Comparison of ENCODE assay signal across 8 cellular contexts in genomic region chr5:180816608-180817534, GRCh38. TPM values are rescaled to one million over a fixed set of nuclear protein-coding genes. Genes with fewer than 3 reads are reported as not detected.
DNase-seq lines count a peak whose midpoint lies in the region; ATAC-seq lines count a peak whose summit lies in the region.

No MANE protein-coding gene starts in this region.

- no peaks in the 10 kb centered on the region for H3K27me3 Mint-ChIP-seq in IgD-negative memory B cell

- H3K9me3 Mint-ChIP-seq in IgD-negative memory B cell = no peaks in the 10 kb centered on the region

- H3K36me3 ChIP-seq in mucosa of stomach (ENCODE audit: control insufficient read depth, insufficient read depth, low read length) = no peaks in the 10 kb centered on the region

- H3K4me3 Mint-ChIP-seq in IgD-negative memory B cell = peak overlapping the region in 2 of 4 donors; percentile 75 to 79

- H3K36me3 Mint-ChIP-seq in IgD-negative memory B cell = no peaks in the 10 kb centered on the region

- H3K27me3 ChIP-seq in mucosa of stomach (ENCODE audit: control insufficient read depth, insufficient read depth, low read length) = no peaks in the 10 kb centered on the region

- H3K27ac Mint-ChIP-seq in IgD-negative memory B cell = peak overlapping the region in 2 of 3 donors; percentile 56 to 84

- H3K4me1 ChIP-seq in mucosa of stomach (ENCODE audit: control insufficient read depth, insufficient read depth, low read length) = peaks cover 13% of the 10 kb centered on the region

- H3K4me1 Mint-ChIP-seq in IgD-negative memory B cell = peaks cover 33 to 35% (median 35%) of the 10 kb centered on the region in 3 donors

- DNase-seq in DMS79 (lab: John Stamatoyannopoulos, UW) (peak; percentile 79), astrocyte of the hippocampus (ENCODE audit: low read depth, low spot score) (peak; percentile 45), HT-29 (ENCODE audit: low spot score) (no peak)
- no peak for DNase-seq in stimulated activated CD4-positive, alpha-beta T cell treated with anti-CD3 and anti-CD28 coated beads, Interleukin-2, amount 100 ng/mL, for 48 hours

- ATAC-seq in GM18517 (IDR thresholded peaks at IDR 0.05; ENCODE audit: unreplicated experiment) (no peak), HG03196 (IDR thresholded peaks at IDR 0.05; ENCODE audit: unreplicated experiment) (no peak)

- H3K9ac ChIP-seq in mucosa of stomach (ENCODE audit: low read length) = peak overlapping the region; percentile 19

- no peaks in the 10 kb centered on the region for H3K9me3 ChIP-seq in mucosa of stomach (ENCODE audit: control insufficient read depth, low read length)

- no peak overlapping the region for H3K4me3 ChIP-seq in mucosa of stomach (ENCODE audit: low read length)

RNA-seq across cellular contexts. Expression of gene MGAT1, which starts 14.3 kb away (rescaled TPM):
- polyA plus RNA-seq in IgD-negative memory B cell = 101 TPM
- total RNA-seq in HT-29 (2014; rRNA removed; shearing (Covaris generic)) = 96.1 and 102 TPM in 2 replicates

RNA-seq across cellular contexts. Expression of gene ZFP62, which starts 44.2 kb away (rescaled TPM):
- 22.1 TPM for polyA plus RNA-seq in IgD-negative memory B cell
- 9.9 and 15.9 TPM in 2 replicates for total RNA-seq in HT-29 (2014; rRNA removed; shearing (Covaris generic))

Comparison
In these comparisons a context has a peak if more than half of its experiments do, and no peak if none do; other contexts are left out.
1. DNase-seq: peak in DMS79 (single experiment) and astrocyte of the hippocampus (single experiment); none in HT-29 (single experiment) and stimulated activated CD4-positive, alpha-beta T cell treated with anti-CD3 and anti-CD28 coated beads, Interleukin-2, amount 100 ng/mL, for 48 hours (0 of 2).